In genomic region chr4:3293410-3294391, GRCh38 we compare ENCODE assay signal across 8 cellular contexts. TPM values are rescaled to one million over a fixed set of nuclear protein-coding genes. Genes with fewer than 3 reads are reported as not detected.
DNase-seq lines count a peak whose midpoint lies in the region; ATAC-seq and TF ChIP-seq lines count a peak whose summit lies in the region.

No MANE protein-coding gene starts in this region.

- H3K27ac Mint-ChIP-seq in activated T-helper 1 cell treated with anti-CD3 and anti-CD28 coated beads, Interleukin-12 subunit alpha, Interleukin-12 subunit beta, Interleukin-2, Interleukin-4 antibody, amounts not matched to agents 30 ng/mL and 10 ng/mL and 1 ng/mL, durations not matched to agents 14 hours and 24 hours and 36 hours = no peak overlapping the region

- H3K4me3 Mint-ChIP-seq in activated T-helper 1 cell treated with anti-CD3 and anti-CD28 coated beads, Interleukin-12 subunit alpha, Interleukin-12 subunit beta, Interleukin-2, Interleukin-4 antibody, amounts not matched to agents 30 ng/mL and 10 ng/mL and 1 ng/mL, durations not matched to agents 14 hours and 24 hours and 36 hours = peak overlapping the region; percentile 51

- peak overlapping the region; percentile 91 for H3K9ac ChIP-seq in smooth muscle cell (ENCODE audit: low read depth)

- H3K4me3 ChIP-seq in iPS DF 6.9 (ENCODE audit: low read length) (peak overlapping the region; percentile 69; the same call in 1 of the 2 replicates), smooth muscle cell (peak overlapping the region; percentile 81)

- H4K20me1 ChIP-seq in smooth muscle cell (ENCODE audit: low read depth) = peaks cover 31% of the 10 kb centered on the region

- H3K79me2 ChIP-seq in smooth muscle cell (ENCODE audit: low read depth) = peaks cover 49% of the 10 kb centered on the region

- H3K4me2 ChIP-seq in smooth muscle cell = peak overlapping the region; percentile 98

- no peak for ATAC-seq in HG02759 (IDR thresholded peaks at IDR 0.05; ENCODE audit: unreplicated experiment)

- H2AFZ ChIP-seq in smooth muscle cell (ENCODE audit: low read depth) = peak overlapping the region; percentile 41

- no CpG with 5 or more reads among the region's 42 CpGs for WGBS in iPS DF 6.9 (ENCODE audit: insufficient coverage, insufficient read length)
- 37% methylated on average over 24 of the region's 42 CpGs for WGBS in smooth muscle cell (ENCODE audit: low lambda C conversion rate)

- intact Hi-C loops in activated T-helper 1 cell treated with anti-CD3 and anti-CD28 coated beads, Interleukin-12 subunit alpha, Interleukin-12 subunit beta, Interleukin-2, Interleukin-4 antibody, amounts not matched to agents 30 ng/mL and 10 ng/mL and 1 ng/mL, durations not matched to agents 14 hours and 24 hours and 36 hours (cut with micrococcal nuclease) = loop anchor here (2.0 to 5.0 kb wide), 3 partner anchors 187 to 1711 kb away; partner anchors contain the start of genes HAUS3 and POLN

- H3K4me1 Mint-ChIP-seq in activated T-helper 1 cell treated with anti-CD3 and anti-CD28 coated beads, Interleukin-12 subunit alpha, Interleukin-12 subunit beta, Interleukin-2, Interleukin-4 antibody, amounts not matched to agents 30 ng/mL and 10 ng/mL and 1 ng/mL, durations not matched to agents 14 hours and 24 hours and 36 hours (ENCODE audit: low read depth) = peaks cover 6% of the 10 kb centered on the region

- peaks cover 3% of the 10 kb centered on the region; the same call in 1 of the 2 replicates for H3K4me1 ChIP-seq in iPS DF 6.9 (ENCODE audit: control insufficient read depth, insufficient read depth, low read length)
- peaks cover 15% of the 10 kb centered on the region for H3K4me1 ChIP-seq in smooth muscle cell (ENCODE audit: low read depth)

- H3K27me3 ChIP-seq in iPS DF 6.9 (ENCODE audit: control insufficient read depth, insufficient read depth, low read length) (no peaks in the 10 kb centered on the region), smooth muscle cell (ENCODE audit: low read depth) (no peaks in the 10 kb centered on the region)

- DNase-seq in NCI-H82 (lab: John Stamatoyannopoulos, UW) (peak; percentile 37), NCI-H82 treated with DMSO at 0.1 percent for 48 hours (lab: John Stamatoyannopoulos, UW; ENCODE audit: unreplicated experiment) (no peak), iPS DF 6.9 (ENCODE audit: low read depth, low spot score) (no peak), smooth muscle cell (lab: John Stamatoyannopoulos, UW; ENCODE audit: unreplicated experiment) (no peak), AG08396 (ENCODE audit: low spot score) (no peak)
- DNase-seq in activated T-helper 1 cell treated with anti-CD3 and anti-CD28 coated beads, Interleukin-12 subunit alpha, Interleukin-12 subunit beta, Interleukin-2, Interleukin-4 antibody, amounts not matched to agents 30 ng/mL and 10 ng/mL and 1 ng/mL, durations not matched to agents 14 hours and 24 hours and 36 hours (ENCODE audit: low spot score) = no peak
- DNase-seq in stimulated activated naive CD4-positive, alpha-beta T cell treated with Interleukin-2 at 50 U/mL for 16 hours (lab: John Stamatoyannopoulos, UW) = no peak

- peaks cover 53% of the 10 kb centered on the region for H3K27me3 Mint-ChIP-seq in activated T-helper 1 cell treated with anti-CD3 and anti-CD28 coated beads, Interleukin-12 subunit alpha, Interleukin-12 subunit beta, Interleukin-2, Interleukin-4 antibody, amounts not matched to agents 30 ng/mL and 10 ng/mL and 1 ng/mL, durations not matched to agents 14 hours and 24 hours and 36 hours (ENCODE audit: insufficient read depth)

- peaks cover 2% of the 10 kb centered on the region for H3K36me3 Mint-ChIP-seq in activated T-helper 1 cell treated with anti-CD3 and anti-CD28 coated beads, Interleukin-12 subunit alpha, Interleukin-12 subunit beta, Interleukin-2, Interleukin-4 antibody, amounts not matched to agents 30 ng/mL and 10 ng/mL and 1 ng/mL, durations not matched to agents 14 hours and 24 hours and 36 hours (ENCODE audit: low read depth)

- H3K36me3 ChIP-seq in iPS DF 6.9 (ENCODE audit: control insufficient read depth, insufficient read depth, low read length) (no peaks in the 10 kb centered on the region), smooth muscle cell (ENCODE audit: low read depth) (no peaks in the 10 kb centered on the region)

- no peaks in the 10 kb centered on the region for H3K9me3 Mint-ChIP-seq in activated T-helper 1 cell treated with anti-CD3 and anti-CD28 coated beads, Interleukin-12 subunit alpha, Interleukin-12 subunit beta, Interleukin-2, Interleukin-4 antibody, amounts not matched to agents 30 ng/mL and 10 ng/mL and 1 ng/mL, durations not matched to agents 14 hours and 24 hours and 36 hours

- TF ChIP-seq CTCF in smooth muscle cell (IDR thresholded peaks at IDR 0.05; ENCODE audit: borderline replicate concordance, insufficient read depth, poor library complexity, severe bottlenecking) = no peak

- no peaks in the 10 kb centered on the region for H3K9me3 ChIP-seq in iPS DF 6.9 (ENCODE audit: control insufficient read depth, insufficient read depth, low read length)
- H3K9me3 ChIP-seq in smooth muscle cell (replicated peaks; ENCODE audit: low read depth) = no peaks in the 10 kb centered on the region

- peaks cover 8% of the 10 kb centered on the region for H3F3A ChIP-seq in smooth muscle cell (ENCODE audit: low read depth)

- H3K27ac ChIP-seq in iPS DF 6.9 (ENCODE audit: low read length) (no peak overlapping the region), smooth muscle cell (ENCODE audit: low read depth) (no peak overlapping the region)

RNA-seq across cellular contexts. Expression of gene RGS12, which starts 0.9 kb away (rescaled TPM):
- 3.1 and 3.6 TPM in 2 replicates for total RNA-seq in activated T-helper 1 cell treated with anti-CD3 and anti-CD28 coated beads, Interleukin-12 subunit alpha, Interleukin-12 subunit beta, Interleukin-2, Interleukin-4 antibody, amounts not matched to agents 30 ng/mL and 10 ng/mL and 1 ng/mL, durations not matched to agents 14 hours and 24 hours and 36 hours
- total RNA-seq in smooth muscle cell = 13.0 and 28.5 TPM in 2 replicates
- 20.5 and 38.7 TPM in 2 replicates for polyA plus RNA-seq in smooth muscle cell

RNA-seq across cellular contexts. Expression of gene MSANTD1, which starts 44.7 kb away (rescaled TPM):
- 0.73 and 1.2 TPM in 2 replicates for total RNA-seq in activated T-helper 1 cell treated with anti-CD3 and anti-CD28 coated beads, Interleukin-12 subunit alpha, Interleukin-12 subunit beta, Interleukin-2, Interleukin-4 antibody, amounts not matched to agents 30 ng/mL and 10 ng/mL and 1 ng/mL, durations not matched to agents 14 hours and 24 hours and 36 hours
- total RNA-seq in smooth muscle cell = 1.4 TPM in 2 replicates
- polyA plus RNA-seq in smooth muscle cell = 0.30 and 0.43 TPM in 2 replicates
